Comparison of ENCODE assay signal across 27 cellular contexts in the genomic region with DNA sequence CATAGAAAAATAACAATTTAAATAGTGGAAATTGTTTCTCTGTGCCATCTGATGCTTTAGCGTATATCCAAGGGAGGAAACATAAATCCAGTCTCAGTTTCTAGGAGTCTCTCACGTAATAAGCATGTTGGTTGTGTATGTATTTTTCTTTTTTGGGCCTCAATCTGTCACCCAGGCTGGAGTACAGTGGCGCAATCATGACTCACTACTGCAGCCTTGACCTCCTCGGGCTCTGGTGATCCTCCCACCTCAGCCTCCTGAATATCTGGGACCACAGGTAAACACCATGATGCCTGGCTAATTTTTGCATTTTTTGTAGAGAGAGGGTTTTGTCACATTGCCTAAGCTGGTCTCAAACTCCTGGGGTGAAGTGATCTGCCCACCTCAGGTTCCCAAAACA.
DNase-seq lines count a peak whose midpoint lies in the region; ATAC-seq, FAIRE-seq and TF ChIP-seq lines count a peak whose summit lies in the region.
"Had no signal": no experiment of that assay in that cellular context is flagged by ENCODE, and none has a peak within 500 bp of the region (broad histone marks: within the 10 kb centered on the region; RNA-seq: fewer than 3 reads in every experiment).

No MANE protein-coding gene starts in this region.

- in situ Hi-C loops in K562 (cut with MboI) = no loop called here

- WGBS in K562 (ENCODE audit: insufficient coverage, low coverage, missing lambda C conversion rate) = 87% methylated on average over 4 of the region's 4 CpGs
- WGBS in right lobe of liver (ENCODE audit: insufficient coverage, low coverage, low lambda C conversion rate, missing lambda C conversion rate) = 74% methylated on average over 4 of the region's 4 CpGs

- no peak overlapping the region for H2AFZ ChIP-seq in K562 (ENCODE audit: low read depth, low read length)

- peaks cover 26% of the 10 kb centered on the region; the same call in 2 of the 3 replicates for H3K36me3 ChIP-seq in K562 (ENCODE audit: control insufficient read depth, insufficient read depth, low read length)
- peaks cover 0 to 9% (median 0%) of the 10 kb centered on the region in 4 donors for H3K36me3 ChIP-seq in right lobe of liver
- H3K36me3 ChIP-seq: ovary had no signal

- no peak overlapping the region for H3K9ac ChIP-seq in K562 (ENCODE audit: insufficient read depth in 1 of 2, low read depth in 2 of 2, low read length in 2 of 2)

- DNase-seq in NCI-H146 (lab: John Stamatoyannopoulos, UW) = peak; percentile 33
- DNase-seq in NCI-H146 treated with DMSO at 0.1 percent for 48 hours (lab: John Stamatoyannopoulos, UW; ENCODE audit: unreplicated experiment) = no peak
- DNase-seq in NB4 (ENCODE audit: low read depth) = peak; percentile 21
- no peak for DNase-seq in K562 (ENCODE audit: extremely low read depth in 1 of 4, low spot score in 3 of 4)
- peak in 1 of 3 donors; percentile 21 for DNase-seq in right lobe of liver
- DNase-seq in HFFc6 = no peak
- DNase-seq in HuH-7 (ENCODE audit: low spot score) = no peak
- DNase-seq: 8988T; activated CD4-positive, CD25-positive, alpha-beta regulatory T cell treated with anti-CD3 and anti-CD28 coated beads, Interleukin-2, amount 50 U/mL, for 72 hours; activated CD8-positive, alpha-beta T cell treated with anti-CD3 and anti-CD28 coated beads, Interleukin-2, amount 10 ng/mL, durations not matched to agents 7 days and 5 days; activated gamma-delta T cell; activated T-cell treated with anti-CD3 and anti-CD28 coated beads, Interleukin-2, amount 50 U/mL, for 1 hour; CD4-positive, alpha-beta memory T cell; effector CD8-positive, alpha-beta T cell; H9; islet precursor cell; left ventricle myocardium superior; mucosa of descending colon; NCI-H1694 treated with DMSO at 0.1 percent for 48 hours; SIG-M5; SW 1271; T1000 had no signal

- intact Hi-C loops in K562 (cut with micrococcal nuclease) (no loop called here), right lobe of liver (cut with DNase I) (no loop called here)

- TF ChIP-seq CTCF in NB4 (IDR thresholded peaks at IDR 0.05; ENCODE audit: low read depth, low read length) (no peak), K562 (IDR thresholded peaks at IDR 0.05 in 2 of 3, conservative IDR thresholded peaks at IDR 0.05 in 1 of 3; ENCODE audit: insufficient read depth in 2 of 3, low read depth in 1 of 3, low read length in 3 of 3) (no peak), right lobe of liver (IDR thresholded peaks at IDR 0.05) (no peak), HFFc6 (IDR thresholded peaks at IDR 0.05) (no peak)

- no peaks in the 10 kb centered on the region for H3K9me3 Mint-ChIP-seq in HFFc6
- H3K9me3 Mint-ChIP-seq: CD4-positive, alpha-beta memory T cell; H9; nephron; stimulated activated memory B cell treated with anti-CD40 and anti-IgM and Interleukin-4, amounts not matched to agents 10 μg/mL and 1 μg/mL and 100 μg/mL, for 72 hours had no signal

- H3K9me3 ChIP-seq in K562 (replicated peaks; ENCODE audit: control insufficient read depth, insufficient read depth, low read depth, low read length) = no peaks in the 10 kb centered on the region
- H3K9me3 ChIP-seq in right lobe of liver = no peaks in the 10 kb centered on the region
- H3K9me3 ChIP-seq: mucosa of descending colon, ovary had no signal

- no peaks in the 10 kb centered on the region; the same call in 1 of the 2 replicates for H3K27me3 Mint-ChIP-seq in HFFc6 (ENCODE audit: insufficient read depth)
- H3K27me3 Mint-ChIP-seq: CD4-positive, alpha-beta memory T cell; stimulated activated memory B cell treated with anti-CD40 and anti-IgM and Interleukin-4, amounts not matched to agents 10 μg/mL and 1 μg/mL and 100 μg/mL, for 72 hours had no signal

- H3K36me3 Mint-ChIP-seq in HFFc6 (ENCODE audit: low read depth) = peaks cover 37% of the 10 kb centered on the region

- no peak for TF ChIP-seq POLR2A in NB4 (IDR thresholded peaks at IDR 0.05; ENCODE audit: extremely low read depth, insufficient read length)
- no peak for TF ChIP-seq POLR2A in K562 (conservative IDR thresholded peaks at IDR 0.05)
- no peak for TF ChIP-seq POLR2A in right lobe of liver (IDR thresholded peaks at IDR 0.05)

- H3K27ac ChIP-seq in K562 (ENCODE audit: extremely low read depth, low read depth, low read length) = no peak overlapping the region
- H3K27ac ChIP-seq in right lobe of liver = no peak overlapping the region
- H3K27ac ChIP-seq: HL-60, ovary had no signal

- POLR2A ChIA-PET in K562 (lab: Yijun Ruan, JAX) = no interaction called here

- H4K20me1 ChIP-seq in K562 (replicated peaks; ENCODE audit: control insufficient read depth, insufficient read depth, low read length) = no peaks in the 10 kb centered on the region

- CTCF ChIA-PET in K562 (lab: Yijun Ruan, JAX; ENCODE audit: low intra/inter-chr PET ratio) = no interaction called here

- H3K4me3 ChIP-seq in NB4 (ENCODE audit: low read depth, low read length) (no peak overlapping the region), K562 (no peak overlapping the region), right lobe of liver (no peak overlapping the region)
- H3K4me3 ChIP-seq: mucosa of descending colon, ovary had no signal

- H3K4me2 ChIP-seq in K562 (ENCODE audit: insufficient read depth, low read length) = no peak overlapping the region

- peaks cover 18% of the 10 kb centered on the region for H3K4me1 Mint-ChIP-seq in HFFc6 (ENCODE audit: low read depth)
- H3K4me1 Mint-ChIP-seq: nephron; stimulated activated memory B cell treated with anti-CD40 and anti-IgM and Interleukin-4, amounts not matched to agents 10 μg/mL and 1 μg/mL and 100 μg/mL, for 72 hours had no signal

- no peak for TF ChIP-seq RAD21 in K562 (CRISPR knock-in tag; conservative IDR thresholded peaks at IDR 0.05 in 1 of 2, IDR thresholded peaks at IDR 0.05 in 1 of 2)

- H3K79me2 ChIP-seq in K562 (ENCODE audit: control insufficient read depth, insufficient read depth, low read length) = no peaks in the 10 kb centered on the region

- no peaks in the 10 kb centered on the region for H3K9me1 ChIP-seq in K562 (ENCODE audit: control insufficient read depth, insufficient read depth, low read length)

- no peak for FAIRE-seq in K562 (lab: Jason Lieb, UNC)

- no peaks in the 10 kb centered on the region for H3K27me3 ChIP-seq in K562 (ENCODE audit: control insufficient read depth in 2 of 2, insufficient read depth in 2 of 2, low read length in 2 of 2)
- H3K27me3 ChIP-seq in right lobe of liver = no peaks in the 10 kb centered on the region
- H3K27me3 ChIP-seq: ovary had no signal

- H3K4me1 ChIP-seq in K562 (replicated peaks in 1 of 2; ENCODE audit: control insufficient read depth in 2 of 2, insufficient read depth in 2 of 2, low read length in 2 of 2) (no peaks in the 10 kb centered on the region), right lobe of liver (no peaks in the 10 kb centered on the region)

- ATAC-seq in K562 (no peak), right lobe of liver (peak in 3 of 4 donors; percentile 17 to 55 (median 53)), GM18873 (IDR thresholded peaks at IDR 0.05; ENCODE audit: low FRiP score, unreplicated experiment) (no peak)
- ATAC-seq: activated CD8-positive, alpha-beta T cell treated with anti-CD3 and anti-CD28 coated beads, Interleukin-2, amount 10 ng/mL, durations not matched to agents 7 days and 5 days; left ventricle myocardium superior; mucosa of descending colon; stimulated activated memory B cell treated with anti-CD40 and anti-IgM and Interleukin-4, amounts not matched to agents 10 μg/mL and 1 μg/mL and 100 μg/mL, for 72 hours had no signal

- H3K27ac Mint-ChIP-seq in HFFc6 = no peak overlapping the region
- H3K27ac Mint-ChIP-seq: activated CD8-positive, alpha-beta T cell treated with anti-CD3 and anti-CD28 coated beads, Interleukin-2, amount 10 ng/mL, durations not matched to agents 7 days and 5 days; H9; nephron; stimulated activated memory B cell treated with anti-CD40 and anti-IgM and Interleukin-4, amounts not matched to agents 10 μg/mL and 1 μg/mL and 100 μg/mL, for 72 hours had no signal

- no peak for TF ChIP-seq EP300 in K562 (IDR thresholded peaks at IDR 0.05; ENCODE audit: low read length)

- no peak overlapping the region for H3K4me3 Mint-ChIP-seq in HFFc6
- H3K4me3 Mint-ChIP-seq: activated CD8-positive, alpha-beta T cell treated with anti-CD3 and anti-CD28 coated beads, Interleukin-2, amount 10 ng/mL, durations not matched to agents 7 days and 5 days; CD4-positive, alpha-beta memory T cell; H9; nephron; stimulated activated memory B cell treated with anti-CD40 and anti-IgM and Interleukin-4, amounts not matched to agents 10 μg/mL and 1 μg/mL and 100 μg/mL, for 72 hours had no signal

- no TSS peak for BruUV-seq in K562 (replicated peaks; lab: Mats Ljungman, UMichigan)

TF ChIP-seq in K562, 482 proteins besides CTCF, POLR2A, EP300 and RAD21:
- TF ChIP-seq PHF21A (IDR thresholded peaks at IDR 0.05; ENCODE audit: borderline replicate concordance, low read depth) (no peak), NCOA6 (IDR thresholded peaks at IDR 0.05) (no peak), CEBPB (tag; IDR thresholded peaks at IDR 0.05) (0 out of 2 replicates have a peak, but pooled peaks have one; percentile 18)

Comparison
In these comparisons a context has a peak if more than half of its experiments do, and no peak if none do; other contexts are left out.
1. DNase-seq: peak in NCI-H146 (single experiment) and NB4 (single experiment); none in NCI-H146 treated with DMSO at 0.1 percent for 48 hours (single experiment), K562 (0 of 4), HFFc6 (single experiment) and HuH-7 (single experiment).
2. ATAC-seq: peak in right lobe of liver (3 of 4); none in K562 (single experiment) and GM18873 (single experiment).